ENCODE assay signal across 34 cellular contexts in the genomic region with DNA sequence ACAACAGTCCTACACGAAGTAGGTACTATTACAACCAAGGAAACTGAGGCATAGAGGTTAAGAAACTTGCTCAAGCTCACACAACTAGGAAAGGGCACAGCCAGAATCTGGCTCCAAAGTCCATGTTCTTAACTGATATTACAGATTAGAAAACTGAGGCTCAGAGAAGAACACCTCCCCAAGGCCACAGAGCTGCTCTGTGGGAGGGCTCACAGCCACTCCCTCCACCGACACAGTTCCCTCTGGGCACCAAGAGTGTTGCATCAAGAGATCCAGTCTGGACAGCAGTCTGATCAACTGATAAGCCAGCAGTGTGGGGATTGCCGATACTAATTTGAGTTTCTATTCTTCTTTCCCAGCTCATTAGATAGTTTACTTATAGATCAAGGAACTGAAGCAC. TPM values are rescaled to one million over a fixed set of nuclear protein-coding genes. Genes with fewer than 3 reads are reported as not detected.
"Had no signal": no experiment of that assay in that cellular context is flagged by ENCODE, and none has a peak within 500 bp of the region (broad histone marks: within the 10 kb centered on the region; RNA-seq: fewer than 3 reads in every experiment).

No MANE protein-coding gene starts in this region.

- H3K27ac Mint-ChIP-seq: activated CD4-positive, alpha-beta T cell treated with anti-CD3 and anti-CD28 coated beads, Interleukin-2, amount 10 ng/mL, durations not matched to agents 24 days and 14 days; activated CD8-positive, alpha-beta T cell treated with anti-CD3 and anti-CD28 coated beads for 36 hours; activated naive CD4-positive, alpha-beta T cell treated with anti-CD3 and anti-CD28 coated beads, Interleukin-2, amount 10 ng/mL, durations not matched to agents 7 days and 5 days; activated naive CD8-positive, alpha-beta T cell; activated naive CD8-positive, alpha-beta T cell treated with anti-CD3 and anti-CD28 coated beads, Interleukin-2, amount 50 U/mL, for 24 hours; activated T-helper 1 cell treated with anti-CD3 and anti-CD28 coated beads, Interleukin-12 subunit alpha, Interleukin-12 subunit beta, Interleukin-2, Interleukin-4 antibody, amounts not matched to agents 30 ng/mL and 10 ng/mL and 1 ng/mL, durations not matched to agents 14 hours and 24 hours and 36 hours had no signal

- H3K27me3 Mint-ChIP-seq: activated CD4-positive, alpha-beta T cell treated with anti-CD3 and anti-CD28 coated beads, Interleukin-2, amount 10 ng/mL, durations not matched to agents 24 days and 14 days; activated naive CD8-positive, alpha-beta T cell treated with anti-CD3 and anti-CD28 coated beads, Interleukin-2, amount 50 U/mL, for 24 hours had no signal

- H3K4me3 ChIP-seq: K562 had no signal

- H3K36me3 Mint-ChIP-seq: activated naive CD4-positive, alpha-beta T cell treated with anti-CD3 and anti-CD28 coated beads, Interleukin-2, amount 10 ng/mL, durations not matched to agents 7 days and 5 days; activated naive CD8-positive, alpha-beta T cell; brain had no signal

- H3K9me3 Mint-ChIP-seq: activated CD4-positive, alpha-beta T cell treated with anti-CD3 and anti-CD28 coated beads, Interleukin-2, amount 10 ng/mL, durations not matched to agents 24 days and 14 days; activated CD8-positive, alpha-beta T cell treated with anti-CD3 and anti-CD28 coated beads for 36 hours; activated naive CD4-positive, alpha-beta T cell treated with anti-CD3 and anti-CD28 coated beads, Interleukin-2, amount 10 ng/mL, durations not matched to agents 7 days and 5 days; activated naive CD8-positive, alpha-beta T cell treated with anti-CD3 and anti-CD28 coated beads, Interleukin-2, amount 50 U/mL, for 24 hours; activated T-cell treated with anti-CD3 and anti-CD28 coated beads, Interleukin-2, amount 50 U/mL, for 4 hours; activated T-helper 1 cell treated with anti-CD3 and anti-CD28 coated beads, Interleukin-12 subunit alpha, Interleukin-12 subunit beta, Interleukin-2, Interleukin-4 antibody, amounts not matched to agents 30 ng/mL and 10 ng/mL and 1 ng/mL, durations not matched to agents 14 hours and 24 hours and 36 hours had no signal

- FAIRE-seq: K562 had no signal

- DNase-seq: activated CD4-positive, alpha-beta T cell treated with anti-CD3 and anti-CD28 coated beads, Interleukin-2, amount 10 ng/mL, durations not matched to agents 24 days and 14 days; activated CD4-positive, alpha-beta T cell treated with anti-CD3 and anti-CD28 coated beads, Interleukin-2, amount 50 U/mL, for 4 hours; activated CD4-positive, CD25-positive, alpha-beta regulatory T cell; activated CD8-positive, alpha-beta memory T cell treated with anti-CD3 and anti-CD28 coated beads, Interleukin-2, amount 50 U/mL, for 4 hours; activated CD8-positive, alpha-beta T cell treated with anti-CD3 and anti-CD28 coated beads for 36 hours; activated naive CD4-positive, alpha-beta T cell treated with anti-CD3 and anti-CD28 coated beads, Interleukin-2, amount 10 ng/mL, durations not matched to agents 7 days and 5 days; activated naive CD8-positive, alpha-beta T cell treated with anti-CD3 and anti-CD28 coated beads, Interleukin-2, amount 50 U/mL, for 24 hours; activated T-cell treated with anti-CD3 and anti-CD28 coated beads for 4 hours; activated T-cell treated with anti-CD3 and anti-CD28 coated beads, Interleukin-2, amount 50 U/mL, for 4 hours; anterior cingulate cortex; central memory CD4-positive, alpha-beta T cell; NCI-H1092 treated with DMSO at 0.1 percent for 48 hours; NCI-H1417; NCI-H146; NCI-H187; NCI-H2029 treated with DMSO at 0.1 percent for 48 hours; NCI-H2107; NCI-H2171; NCI-H510A; NCI-H526; NCI-H748 treated with DMSO at 0.1 percent for 48 hours; NK-92 treated with Interleukin-12 subunit alpha and Interleukin-12 subunit beta, amount 100 ng/mL, for 24 hours; OCI-M1; Right ventricle myocardium superior; SW 1271; T1000; WERI-Rb-1 had no signal

- H3K4me1 Mint-ChIP-seq: activated CD4-positive, alpha-beta T cell treated with anti-CD3 and anti-CD28 coated beads, Interleukin-2, amount 10 ng/mL, durations not matched to agents 24 days and 14 days; activated naive CD4-positive, alpha-beta T cell treated with anti-CD3 and anti-CD28 coated beads, Interleukin-2, amount 10 ng/mL, durations not matched to agents 7 days and 5 days; activated naive CD8-positive, alpha-beta T cell treated with anti-CD3 and anti-CD28 coated beads, Interleukin-2, amount 50 U/mL, for 24 hours had no signal

- H3K27ac ChIP-seq: WERI-Rb-1 had no signal

- H3K36me3 ChIP-seq: WERI-Rb-1 had no signal

- H3K4me3 Mint-ChIP-seq: activated CD4-positive, alpha-beta T cell treated with anti-CD3 and anti-CD28 coated beads, Interleukin-2, amount 10 ng/mL, durations not matched to agents 24 days and 14 days; activated CD8-positive, alpha-beta T cell treated with anti-CD3 and anti-CD28 coated beads for 36 hours; activated naive CD4-positive, alpha-beta T cell treated with anti-CD3 and anti-CD28 coated beads, Interleukin-2, amount 10 ng/mL, durations not matched to agents 7 days and 5 days; activated naive CD8-positive, alpha-beta T cell; activated naive CD8-positive, alpha-beta T cell treated with anti-CD3 and anti-CD28 coated beads, Interleukin-2, amount 50 U/mL, for 24 hours; activated T-cell treated with anti-CD3 and anti-CD28 coated beads, Interleukin-2, amount 50 U/mL, for 4 hours; activated T-helper 1 cell treated with anti-CD3 and anti-CD28 coated beads, Interleukin-12 subunit alpha, Interleukin-12 subunit beta, Interleukin-2, Interleukin-4 antibody, amounts not matched to agents 30 ng/mL and 10 ng/mL and 1 ng/mL, durations not matched to agents 14 hours and 24 hours and 36 hours; brain had no signal

RNA-seq across cellular contexts. Expression of a gene that starts 29.5 kb away (rescaled TPM):
- total RNA-seq: activated CD4-positive, alpha-beta T cell treated with anti-CD3 and anti-CD28 coated beads, Interleukin-2, amount 10 ng/mL, durations not matched to agents 24 days and 14 days; activated CD8-positive, alpha-beta T cell treated with anti-CD3 and anti-CD28 coated beads for 36 hours; activated T-cell treated with anti-CD3 and anti-CD28 coated beads, Interleukin-2, amount 50 U/mL, for 4 hours; activated T-helper 1 cell treated with anti-CD3 and anti-CD28 coated beads, Interleukin-12 subunit alpha, Interleukin-12 subunit beta, Interleukin-2, Interleukin-4 antibody, amounts not matched to agents 30 ng/mL and 10 ng/mL and 1 ng/mL, durations not matched to agents 14 hours and 24 hours and 36 hours; K562; M059J; Right ventricle myocardium superior; T-helper 1 cell treated with Interleukin-12 subunit alpha and Interleukin-12 subunit beta and Interleukin-4 antibody, amounts not matched to agents 30 ng/mL and 1 ng/mL, for 36 hours; T-helper 2 cell treated with Interferon-gamma antibody and Interleukin-4, amounts not matched to agents 100 ng/mL and 5 ng/mL, for 36 hours had no signal
- polyA plus RNA-seq: K562 had no signal
